Comparison of ENCODE assay signal across 15 cellular contexts in the genomic region with DNA sequence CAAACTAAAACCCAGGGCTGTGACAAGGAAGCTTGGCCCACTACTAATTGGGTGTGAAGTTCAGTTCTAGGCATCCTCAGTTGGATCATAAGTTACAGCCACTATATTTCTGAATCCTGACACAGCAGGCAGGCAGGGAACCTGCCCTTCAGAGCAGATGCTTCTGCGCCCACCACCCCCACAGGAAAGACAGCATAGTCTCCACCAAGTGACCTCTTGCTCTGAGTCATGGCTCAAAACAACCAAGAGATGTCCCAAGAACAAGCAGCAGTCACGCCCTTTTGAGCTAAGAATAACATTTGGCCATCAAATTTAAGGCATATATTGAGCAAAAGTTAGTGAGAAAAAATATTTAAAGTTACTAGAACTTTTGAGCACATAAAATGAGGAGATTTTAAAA.
DNase-seq lines count a peak whose midpoint lies in the region; ATAC-seq and TF ChIP-seq lines count a peak whose summit lies in the region.
"Had no signal": no experiment of that assay in that cellular context is flagged by ENCODE, and none has a peak within 500 bp of the region (broad histone marks: within the 10 kb centered on the region; RNA-seq: fewer than 3 reads in every experiment).

No MANE protein-coding gene starts in this region.

- H3K9me3 Mint-ChIP-seq in GM23338 = no peaks in the 10 kb centered on the region
- H3K9me3 Mint-ChIP-seq in stimulated activated naive CD8-positive, alpha-beta T cell treated with anti-CD3 and anti-CD28 coated beads, Interleukin-15, amount 100 ng/mL, for 72 hours = no peaks in the 10 kb centered on the region
- H3K9me3 Mint-ChIP-seq: stimulated activated naive B cell treated with anti-CD40 and anti-IgM and Interleukin-4, amounts not matched to agents 10 μg/mL and 1 μg/mL and 100 μg/mL, for 72 hours had no signal

- no peak for TF ChIP-seq CTCF in GM23338 (conservative IDR thresholded peaks at IDR 0.05; ENCODE audit: low read depth in 2 of 2)
- TF ChIP-seq CTCF in kidney epithelial cell (IDR thresholded peaks at IDR 0.05; ENCODE audit: insufficient read depth, low read length, poor library complexity, severe bottlenecking) = no peak

- H3K4me3 ChIP-seq in GM23338 (no peak overlapping the region), kidney epithelial cell (ENCODE audit: low read depth, low read length) (no peak overlapping the region)
- no peak overlapping the region for H3K4me3 ChIP-seq in effector memory CD4-positive, alpha-beta T cell (ENCODE audit: insufficient read depth, low read depth, low read length, poor library complexity, severe bottlenecking)

- no peaks in the 10 kb centered on the region for H3K9me2 ChIP-seq in GM23338 (ENCODE audit: insufficient read depth)

- H3K4me3 Mint-ChIP-seq in GM23338 = no peak overlapping the region
- no peak overlapping the region for H3K4me3 Mint-ChIP-seq in stimulated activated naive CD8-positive, alpha-beta T cell treated with anti-CD3 and anti-CD28 coated beads, Interleukin-15, amount 100 ng/mL, for 72 hours
- H3K4me3 Mint-ChIP-seq: B cell; HFFc6; stimulated activated naive B cell treated with anti-CD40 and anti-IgM and Interleukin-4, amounts not matched to agents 10 μg/mL and 1 μg/mL and 100 μg/mL, for 72 hours had no signal

- no peak overlapping the region; the same call in 1 of the 2 replicates for H2AFZ ChIP-seq in GM23338

- no peaks in the 10 kb centered on the region for H3K27me3 ChIP-seq in GM23338 (ENCODE audit: insufficient read depth)
- no peaks in the 10 kb centered on the region for H3K27me3 ChIP-seq in kidney epithelial cell (ENCODE audit: control insufficient read depth, insufficient read depth, low read length)
- H3K27me3 ChIP-seq in effector memory CD4-positive, alpha-beta T cell (replicated peaks; ENCODE audit: control insufficient read depth, insufficient read depth, low read length, poor library complexity, severe bottlenecking) = no peaks in the 10 kb centered on the region

- no peaks in the 10 kb centered on the region for H3F3A ChIP-seq in GM23338 (replicated peaks; ENCODE audit: low read depth)

- no peak overlapping the region for H3K27ac Mint-ChIP-seq in GM23338
- no peak overlapping the region for H3K27ac Mint-ChIP-seq in stimulated activated naive CD8-positive, alpha-beta T cell treated with anti-CD3 and anti-CD28 coated beads, Interleukin-15, amount 100 ng/mL, for 72 hours
- H3K27ac Mint-ChIP-seq: B cell; HFFc6; stimulated activated naive B cell treated with anti-CD40 and anti-IgM and Interleukin-4, amounts not matched to agents 10 μg/mL and 1 μg/mL and 100 μg/mL, for 72 hours had no signal

- H3K4me1 ChIP-seq in GM23338 (ENCODE audit: insufficient read depth) = no peaks in the 10 kb centered on the region
- no peaks in the 10 kb centered on the region for H3K4me1 ChIP-seq in effector memory CD4-positive, alpha-beta T cell (ENCODE audit: control insufficient read depth, insufficient read depth, low read length, poor library complexity, severe bottlenecking)

- H4K20me1 ChIP-seq in GM23338 (replicated peaks; ENCODE audit: insufficient read depth) = no peaks in the 10 kb centered on the region

- no peaks in the 10 kb centered on the region for H3K79me2 ChIP-seq in GM23338 (replicated peaks; ENCODE audit: insufficient read depth)

- H3K36me3 Mint-ChIP-seq in GM23338 (ENCODE audit: low read depth) = no peaks in the 10 kb centered on the region
- H3K36me3 Mint-ChIP-seq: stimulated activated naive B cell treated with anti-CD40 and anti-IgM and Interleukin-4, amounts not matched to agents 10 μg/mL and 1 μg/mL and 100 μg/mL, for 72 hours had no signal

- DNase-seq in GM23338 (ENCODE audit: low spot score) (peak; percentile 14), HT1080 (ENCODE audit: low read depth) (peak; percentile 64), kidney epithelial cell (ENCODE audit: low read depth) (peak; percentile 5), NOMO-1 treated with dmso at 0.1 percent for 144 hours (lab: John Stamatoyannopoulos, UW; ENCODE audit: unreplicated experiment) (no peak)
- no peak for DNase-seq in stimulated activated naive CD8-positive, alpha-beta T cell treated with anti-CD3 and anti-CD28 coated beads, Interleukin-15, amount 100 ng/mL, for 72 hours
- no peak for DNase-seq in effector memory CD4-positive, alpha-beta T cell
- DNase-seq: HFFc6; NCI-H1105 treated with DMSO at 0.1 percent for 48 hours; NCI-H510A treated with DMSO at 0.1 percent for 48 hours; Right ventricle myocardium superior; stimulated activated CD4-positive, alpha-beta T cell treated with anti-CD3 and anti-CD28 coated beads, Interleukin-4, amount 100 ng/mL, for 1 hour; stimulated activated naive B cell treated with anti-CD40 and anti-IgM and Interleukin-4, amounts not matched to agents 10 μg/mL and 1 μg/mL and 100 μg/mL, for 72 hours had no signal

- H3K9me3 ChIP-seq in effector memory CD4-positive, alpha-beta T cell (ENCODE audit: control insufficient read depth, low read length) = no peaks in the 10 kb centered on the region

- H3K36me3 ChIP-seq in GM23338 (ENCODE audit: insufficient read depth) (no peaks in the 10 kb centered on the region), kidney epithelial cell (ENCODE audit: control insufficient read depth, insufficient read depth, low read length) (no peaks in the 10 kb centered on the region)
- H3K36me3 ChIP-seq in effector memory CD4-positive, alpha-beta T cell (ENCODE audit: control insufficient read depth, insufficient read depth, low read length) = no peaks in the 10 kb centered on the region

- ATAC-seq in GM18517 (IDR thresholded peaks at IDR 0.05; ENCODE audit: unreplicated experiment) (peak; percentile 76), GM23338 (peak; percentile 51), GM18873 (IDR thresholded peaks at IDR 0.05; ENCODE audit: low FRiP score, unreplicated experiment) (no peak)
- ATAC-seq in stimulated activated naive CD8-positive, alpha-beta T cell treated with anti-CD3 and anti-CD28 coated beads, Interleukin-15, amount 100 ng/mL, for 72 hours = no peak
- ATAC-seq: stimulated activated naive B cell treated with anti-CD40 and anti-IgM and Interleukin-4, amounts not matched to agents 10 μg/mL and 1 μg/mL and 100 μg/mL, for 72 hours had no signal

- H3K27ac ChIP-seq in GM23338 (ENCODE audit: low read depth) = no peak overlapping the region
- H3K27ac ChIP-seq in effector memory CD4-positive, alpha-beta T cell (ENCODE audit: insufficient read depth, low read length, poor library complexity, severe bottlenecking) = no peak overlapping the region

- no peak overlapping the region for H3K4me2 ChIP-seq in GM23338

- no peaks in the 10 kb centered on the region for H3K27me3 Mint-ChIP-seq in GM23338 (ENCODE audit: insufficient read depth, low read depth, poor library complexity)
- no peaks in the 10 kb centered on the region for H3K27me3 Mint-ChIP-seq in stimulated activated naive CD8-positive, alpha-beta T cell treated with anti-CD3 and anti-CD28 coated beads, Interleukin-15, amount 100 ng/mL, for 72 hours
- H3K27me3 Mint-ChIP-seq: B cell; stimulated activated naive B cell treated with anti-CD40 and anti-IgM and Interleukin-4, amounts not matched to agents 10 μg/mL and 1 μg/mL and 100 μg/mL, for 72 hours had no signal

- peaks cover 10% of the 10 kb centered on the region for H3K4me1 Mint-ChIP-seq in GM23338
- no peaks in the 10 kb centered on the region for H3K4me1 Mint-ChIP-seq in stimulated activated naive CD8-positive, alpha-beta T cell treated with anti-CD3 and anti-CD28 coated beads, Interleukin-15, amount 100 ng/mL, for 72 hours
- H3K4me1 Mint-ChIP-seq: B cell; stimulated activated naive B cell treated with anti-CD40 and anti-IgM and Interleukin-4, amounts not matched to agents 10 μg/mL and 1 μg/mL and 100 μg/mL, for 72 hours had no signal

TF ChIP-seq in GM23338, 12 proteins besides CTCF, POLR2A, EP300 and RAD21:
- no peak for TF ChIP-seq CREB1 (CRISPR knock-in tag; IDR thresholded peaks at IDR 0.05; ENCODE audit: low read depth)
TF ChIP-seq in GM23338: peak in this region for 0.

Comparison
In these comparisons a context has a peak if more than half of its experiments do, and no peak if none do; other contexts are left out.
1. ATAC-seq: peak in GM18517 (single experiment) and GM23338 (single experiment); none in GM18873 (single experiment) and stimulated activated naive CD8-positive, alpha-beta T cell treated with anti-CD3 and anti-CD28 coated beads, Interleukin-15, amount 100 ng/mL, for 72 hours (single experiment).
2. DNase-seq: peak in GM23338 (single experiment), HT1080 (single experiment) and kidney epithelial cell (single experiment); none in stimulated activated naive CD8-positive, alpha-beta T cell treated with anti-CD3 and anti-CD28 coated beads, Interleukin-15, amount 100 ng/mL, for 72 hours (0 of 2), effector memory CD4-positive, alpha-beta T cell (0 of 3) and NOMO-1 treated with dmso at 0.1 percent for 144 hours (single experiment).